18 cellular contexts compared by ENCODE assay signal in genomic region chr9:110923601-110924000, GRCh38.
"Had no signal": no experiment of that assay in that cellular context is flagged by ENCODE, and none has a peak within 500 bp of the region (broad histone marks: within the 10 kb centered on the region; RNA-seq: fewer than 3 reads in every experiment).

No MANE protein-coding gene starts in this region.

- H3K9me3 ChIP-seq: mucosa of descending colon, tibial nerve, vagina had no signal

- H3K36me3 Mint-ChIP-seq: activated naive CD4-positive, alpha-beta T cell treated with anti-CD3 and anti-CD28 coated beads, Interleukin-2, amount 50 U/mL, for 24 hours; natural killer cell; stimulated activated memory B cell treated with anti-CD40 and anti-IgM and Interleukin-4, amounts not matched to agents 10 μg/mL and 1 μg/mL and 100 μg/mL, for 72 hours had no signal

- H3K36me3 ChIP-seq: tibial nerve, vagina had no signal

- H3K27ac Mint-ChIP-seq: activated naive CD4-positive, alpha-beta T cell treated with anti-CD3 and anti-CD28 coated beads, Interleukin-2, amount 50 U/mL, for 24 hours; activated T-helper 2 cell treated with anti-CD3 and anti-CD28 coated beads, Interferon-gamma antibody, Interleukin-2, Interleukin-4, amounts not matched to agents 10 μg/mL and 5 μg/mL and 100 μg/mL, durations not matched to agents 14 hours and 24 hours and 36 hours; brain; dendritic cell treated with granulocyte-macrophage colony-stimulating factor and Interleukin-4, amounts not matched to agents 40 ng/mL and 50 ng/mL, for 4 days; effector memory CD8-positive, alpha-beta T cell; natural killer cell; progenitor cell of endocrine pancreas; stimulated activated memory B cell treated with anti-CD40 and anti-IgM and Interleukin-4, amounts not matched to agents 10 μg/mL and 1 μg/mL and 100 μg/mL, for 72 hours had no signal

- ATAC-seq: effector memory CD8-positive, alpha-beta T cell; left lobe of liver; mucosa of descending colon; natural killer cell; right cardiac atrium; stimulated activated memory B cell treated with anti-CD40 and anti-IgM and Interleukin-4, amounts not matched to agents 10 μg/mL and 1 μg/mL and 100 μg/mL, for 72 hours had no signal

- H3K4me3 Mint-ChIP-seq: activated naive CD4-positive, alpha-beta T cell treated with anti-CD3 and anti-CD28 coated beads, Interleukin-2, amount 50 U/mL, for 24 hours; brain; central memory CD8-positive, alpha-beta T cell; dendritic cell treated with granulocyte-macrophage colony-stimulating factor and Interleukin-4, amounts not matched to agents 40 ng/mL and 50 ng/mL, for 4 days; effector memory CD8-positive, alpha-beta T cell; natural killer cell; stimulated activated memory B cell treated with anti-CD40 and anti-IgM and Interleukin-4, amounts not matched to agents 10 μg/mL and 1 μg/mL and 100 μg/mL, for 72 hours had no signal

- H3K4me3 ChIP-seq: mucosa of descending colon, tibial nerve, vagina had no signal

- H3K4me1 Mint-ChIP-seq: activated naive CD4-positive, alpha-beta T cell treated with anti-CD3 and anti-CD28 coated beads, Interleukin-2, amount 50 U/mL, for 24 hours; central memory CD8-positive, alpha-beta T cell; natural killer cell; stimulated activated memory B cell treated with anti-CD40 and anti-IgM and Interleukin-4, amounts not matched to agents 10 μg/mL and 1 μg/mL and 100 μg/mL, for 72 hours had no signal

- H3K9me3 Mint-ChIP-seq: activated naive CD4-positive, alpha-beta T cell treated with anti-CD3 and anti-CD28 coated beads, Interleukin-2, amount 50 U/mL, for 24 hours; activated T-helper 2 cell treated with anti-CD3 and anti-CD28 coated beads, Interferon-gamma antibody, Interleukin-2, Interleukin-4, amounts not matched to agents 10 μg/mL and 5 μg/mL and 100 μg/mL, durations not matched to agents 14 hours and 24 hours and 36 hours; brain; dendritic cell treated with granulocyte-macrophage colony-stimulating factor and Interleukin-4, amounts not matched to agents 40 ng/mL and 50 ng/mL, for 4 days had no signal

- DNase-seq: activated CD4-positive, alpha-beta T cell treated with anti-CD3 and anti-CD28 coated beads, Interleukin-2, amount 50 U/mL, for 1 hour; activated CD4-positive, CD25-positive, alpha-beta regulatory T cell; amygdala; effector memory CD8-positive, alpha-beta T cell; mammary epithelial cell; mucosa of descending colon; natural killer cell; right cardiac atrium had no signal

- H3K27me3 ChIP-seq: tibial nerve, vagina had no signal

- H3K27ac ChIP-seq: vagina had no signal

- H3K27me3 Mint-ChIP-seq: activated naive CD4-positive, alpha-beta T cell treated with anti-CD3 and anti-CD28 coated beads, Interleukin-2, amount 50 U/mL, for 24 hours; brain; central memory CD8-positive, alpha-beta T cell; dendritic cell treated with granulocyte-macrophage colony-stimulating factor and Interleukin-4, amounts not matched to agents 40 ng/mL and 50 ng/mL, for 4 days; effector memory CD8-positive, alpha-beta T cell; progenitor cell of endocrine pancreas; stimulated activated memory B cell treated with anti-CD40 and anti-IgM and Interleukin-4, amounts not matched to agents 10 μg/mL and 1 μg/mL and 100 μg/mL, for 72 hours had no signal
